In genomic region chr11:117470576-117470975, GRCh38 we compare ENCODE assay signal across 28 cellular contexts.
"Had no signal": no experiment of that assay in that cellular context is flagged by ENCODE, and none has a peak within 500 bp of the region (broad histone marks: within the 10 kb centered on the region; RNA-seq: fewer than 3 reads in every experiment).

No MANE protein-coding gene starts in this region.

- FAIRE-seq: colon, endometrium, endothelial cell of umbilical vein, frontal cortex had no signal

- H3K27me3 ChIP-seq: colonic mucosa, dorsolateral prefrontal cortex, esophagus muscularis mucosa, esophagus squamous epithelium, gastrocnemius medialis, gastroesophageal sphincter, heart left ventricle, heart right ventricle had no signal

- DNase-seq: colonic mucosa; cortex of kidney; dermis blood vessel endothelial cell; dorsolateral prefrontal cortex; effector CD4-positive, alpha-beta T cell; effector CD8-positive, alpha-beta T cell; effector memory CD4-positive, alpha-beta T cell; effector memory CD8-positive, alpha-beta T cell; endodermal cell; erythroblast; esophagus squamous epithelium; foreskin fibroblast; foreskin keratinocyte; foreskin melanocyte; gastrocnemius medialis; glutamatergic neuron; head of caudate nucleus; heart left ventricle; heart right ventricle had no signal

- H3K4me3 ChIP-seq: colonic mucosa, coronary artery, dorsolateral prefrontal cortex, esophagus muscularis mucosa, esophagus squamous epithelium, gastrocnemius medialis, gastroesophageal sphincter, heart left ventricle, heart right ventricle had no signal

- ATAC-seq: effector memory CD8-positive, alpha-beta T cell; esophagus mucosa; foreskin keratinocyte; gastrocnemius medialis; gastroesophageal sphincter; heart left ventricle; heart right ventricle had no signal

- H3K9me3 ChIP-seq: colonic mucosa, esophagus muscularis mucosa, esophagus squamous epithelium, gastrocnemius medialis, gastroesophageal sphincter, heart left ventricle, heart right ventricle had no signal

- H3K27ac ChIP-seq: colonic mucosa, coronary artery, dorsolateral prefrontal cortex, epithelial cell of prostate, esophagus muscularis mucosa, esophagus squamous epithelium, foreskin keratinocyte, gastrocnemius medialis, gastroesophageal sphincter, heart left ventricle, heart right ventricle had no signal

- H3K4me1 ChIP-seq: colonic mucosa, esophagus muscularis mucosa, esophagus squamous epithelium, foreskin keratinocyte, gastrocnemius medialis, gastroesophageal sphincter, heart left ventricle, heart right ventricle had no signal

- H3K36me3 ChIP-seq: colonic mucosa, esophagus squamous epithelium, gastrocnemius medialis had no signal
